3 cellular contexts compared by ENCODE assay signal in genomic region chr1:201258132-201258531, GRCh38. TPM values are rescaled to one million over a fixed set of nuclear protein-coding genes. Genes with fewer than 3 reads are reported as not detected.
"Had no signal": no experiment of that assay in that cellular context is flagged by ENCODE, and none has a peak within 500 bp of the region (broad histone marks: within the 10 kb centered on the region; RNA-seq: fewer than 3 reads in every experiment).

No MANE protein-coding gene starts in this region.

RNA-seq across cellular contexts. Expression of gene PKP1, which starts 25.2 kb away (rescaled TPM):
- total RNA-seq: H4, H7, HFFc6 had no signal
